Comparison of ENCODE assay signal across 13 cellular contexts in the genomic region with DNA sequence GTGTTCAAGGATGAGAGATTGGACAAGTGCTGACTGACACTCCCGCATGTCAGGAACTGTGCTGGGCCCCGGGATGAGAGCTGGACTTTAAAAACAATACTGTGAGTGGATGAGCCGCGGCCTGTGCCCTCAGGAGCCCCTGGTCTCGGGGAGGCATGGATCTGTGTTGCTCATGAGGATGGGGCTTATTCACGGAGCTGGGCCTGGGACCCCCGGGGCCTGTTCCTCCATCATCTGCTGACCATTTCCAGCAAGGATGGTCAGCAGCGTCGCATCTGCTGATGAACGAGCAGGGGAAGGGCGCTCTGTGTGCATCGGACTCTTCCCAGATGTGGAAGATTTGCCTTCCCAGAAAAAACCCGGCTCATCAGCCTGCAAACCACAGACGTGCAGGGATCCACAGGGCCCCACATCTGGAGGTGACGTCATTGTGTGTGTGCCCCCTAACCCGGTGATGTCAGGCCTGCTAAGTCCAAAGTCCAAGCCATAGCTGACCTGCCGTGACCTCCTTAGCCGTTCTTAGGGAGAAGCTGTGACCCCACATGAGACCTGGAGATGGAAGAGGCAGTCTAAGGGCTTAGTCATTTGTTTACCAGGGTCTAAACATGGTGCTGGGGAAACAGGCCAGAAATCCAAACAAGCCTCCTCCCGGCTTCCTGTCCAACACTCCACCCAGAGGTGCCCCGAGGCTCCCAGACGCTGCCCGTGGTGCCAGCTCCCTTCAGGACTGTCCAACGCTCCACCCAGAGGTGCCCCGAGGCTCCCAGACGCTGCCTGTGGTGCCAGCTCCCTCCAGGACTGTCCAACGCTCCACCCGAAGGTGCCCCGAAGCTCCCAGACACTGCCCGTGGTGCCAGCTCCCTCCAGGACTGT.
DNase-seq lines count a peak whose midpoint lies in the region; ATAC-seq and TF ChIP-seq lines count a peak whose summit lies in the region.
"Had no signal": no experiment of that assay in that cellular context is flagged by ENCODE, and none has a peak within 500 bp of the region (broad histone marks: within the 10 kb centered on the region; RNA-seq: fewer than 3 reads in every experiment).

No MANE protein-coding gene starts in this region.

- no peak overlapping the region for H3K9ac ChIP-seq in mesenchymal stem cell (ENCODE audit: low read length)

- H3K79me1 ChIP-seq in mesenchymal stem cell (replicated peaks; ENCODE audit: low read length, poor library complexity, severe bottlenecking): peaks cover 3% of the 10 kb centered on the region

- H2AK5ac ChIP-seq in mesenchymal stem cell (ENCODE audit: low read length, severe bottlenecking): no peak overlapping the region

- peak overlapping the region in 8 of 12 donors; percentile 11 to 70 (median 46) for H3K27ac ChIP-seq in heart left ventricle
- H3K27ac ChIP-seq in mesenchymal stem cell (ENCODE audit: low read length, poor library complexity, severe bottlenecking): no peak overlapping the region

- ATAC-seq in heart left ventricle (peak in 1 of 4 donors; percentile 15), Right ventricle myocardium inferior (no peak), HG03442 (IDR thresholded peaks at IDR 0.05; ENCODE audit: unreplicated experiment) (no peak)

- peak overlapping the region; percentile 79 for H4K91ac ChIP-seq in mesenchymal stem cell (ENCODE audit: low read length)

- H3K4me2 ChIP-seq in mesenchymal stem cell (ENCODE audit: low read length, poor library complexity, severe bottlenecking): no peak overlapping the region

- peak overlapping the region; percentile 8 to 55 for H3K4ac ChIP-seq in mesenchymal stem cell (ENCODE audit: low read depth in 1 of 2, low read length in 2 of 2)

- H3K4me3 ChIP-seq in heart left ventricle (no peak overlapping the region), choroid plexus epithelial cell (ENCODE audit: low read depth, low read length) (no peak overlapping the region), mesenchymal stem cell (ENCODE audit: insufficient read depth in 1 of 2, low read depth in 1 of 2, low read length in 2 of 2) (no peak overlapping the region)
- H3K4me3 ChIP-seq: skin epidermis had no signal

- intact Hi-C loops in heart left ventricle (cut with DNase I) (loop anchor here in 1 of 10 donors (5.0 kb wide), 1 partner anchor 52 kb away; no protein-coding TSS in a partner anchor), Right ventricle myocardium inferior (cut with DNase I) (no loop called here)

- peak overlapping the region; percentile 80 to 86 for H2BK12ac ChIP-seq in mesenchymal stem cell (ENCODE audit: low read length in 2 of 2)

- TF ChIP-seq CTCF in heart left ventricle (IDR thresholded peaks at IDR 0.05): no peak
- TF ChIP-seq CTCF in choroid plexus epithelial cell (conservative IDR thresholded peaks at IDR 0.05; ENCODE audit: low read depth, low read length): no peak

- H4K8ac ChIP-seq in mesenchymal stem cell (ENCODE audit: low read length): no peak overlapping the region

- WGBS in heart left ventricle, 4 donors: 75 to 87% (median 82%) methylated on average over 20 to 29 of the region's 29 CpGs
- 41% methylated on average over 29 of the region's 29 CpGs for WGBS in mesenchymal stem cell

- TF ChIP-seq POLR2A in heart left ventricle (IDR thresholded peaks at IDR 0.05): no peak

- H2BK5ac ChIP-seq in mesenchymal stem cell (ENCODE audit: low read depth, low read length, poor library complexity, severe bottlenecking): no peak overlapping the region

- H3K27me3 ChIP-seq in heart left ventricle (no peaks in the 10 kb centered on the region), mesenchymal stem cell (ENCODE audit: control insufficient read depth in 1 of 2, insufficient read depth in 1 of 2, low read length in 2 of 2) (peaks cover 0 to 50% of the 10 kb centered on the region in 2 experiments)

- DNase-seq in heart left ventricle (no peak), Right ventricle myocardium inferior (ENCODE audit: missing footprints) (no peak), choroid plexus epithelial cell (ENCODE audit: low read depth) (peak; percentile 55), mesenchymal stem cell (peak; percentile 96), HT-29 (ENCODE audit: low spot score) (no peak), NCI-H2196 treated with DMSO at 0.1 percent for 48 hours (lab: John Stamatoyannopoulos, UW; ENCODE audit: unreplicated experiment) (no peak), DMS 273 treated with DMSO at 0.1 percent for 48 hours (lab: John Stamatoyannopoulos, UW) (no peak)
- DNase-seq: activated CD8-positive, alpha-beta memory T cell treated with anti-CD3 and anti-CD28 coated beads, Interleukin-2, amount 50 U/mL, for 4 hours; cortex of kidney; NCI-H1694 treated with DMSO at 0.1 percent for 48 hours; NCI-H82 had no signal

- H3K4me1 ChIP-seq in heart left ventricle (peaks cover 0 to 35% (median 15%) of the 10 kb centered on the region in 12 donors), mesenchymal stem cell (ENCODE audit: control insufficient read depth, insufficient read depth, low read depth, low read length) (peaks cover 27% of the 10 kb centered on the region)

- H3K36me3 ChIP-seq in heart left ventricle (no peaks in the 10 kb centered on the region), mesenchymal stem cell (ENCODE audit: control insufficient read depth in 1 of 2, insufficient read depth in 2 of 2, low read depth in 1 of 2, low read length in 2 of 2) (peaks cover 0 to 5% of the 10 kb centered on the region in 2 experiments)

- no peak overlapping the region for H2AFZ ChIP-seq in mesenchymal stem cell (ENCODE audit: low read depth, low read length)

- no peaks in the 10 kb centered on the region for H3K9me3 ChIP-seq in heart left ventricle
- H3K9me3 ChIP-seq in mesenchymal stem cell (ENCODE audit: control insufficient read depth, low read length): no peaks in the 10 kb centered on the region

- no peak overlapping the region for H2BK120ac ChIP-seq in mesenchymal stem cell (ENCODE audit: low read depth, low read length)

- no peak overlapping the region for H3K23ac ChIP-seq in mesenchymal stem cell (ENCODE audit: low read length in 2 of 2)

- H2BK15ac ChIP-seq in mesenchymal stem cell (ENCODE audit: low read depth, poor library complexity, severe bottlenecking): no peak overlapping the region

- H3K18ac ChIP-seq in mesenchymal stem cell (ENCODE audit: low read depth in 1 of 2, low read length in 2 of 2): peak overlapping the region; percentile 29 to 79

- H3K14ac ChIP-seq in mesenchymal stem cell (ENCODE audit: low read length in 2 of 2): peak overlapping the region in 1 of 2 experiments; percentile 61

Comparison
In these comparisons a context has a peak if more than half of its experiments do, and no peak if none do; other contexts are left out.
1. DNase-seq: peak in choroid plexus epithelial cell (single experiment) and mesenchymal stem cell (single experiment); none in heart left ventricle (0 of 5), Right ventricle myocardium inferior (single experiment), HT-29 (single experiment), NCI-H2196 treated with DMSO at 0.1 percent for 48 hours (single experiment) and DMS 273 treated with DMSO at 0.1 percent for 48 hours (single experiment).